In the genomic region with DNA sequence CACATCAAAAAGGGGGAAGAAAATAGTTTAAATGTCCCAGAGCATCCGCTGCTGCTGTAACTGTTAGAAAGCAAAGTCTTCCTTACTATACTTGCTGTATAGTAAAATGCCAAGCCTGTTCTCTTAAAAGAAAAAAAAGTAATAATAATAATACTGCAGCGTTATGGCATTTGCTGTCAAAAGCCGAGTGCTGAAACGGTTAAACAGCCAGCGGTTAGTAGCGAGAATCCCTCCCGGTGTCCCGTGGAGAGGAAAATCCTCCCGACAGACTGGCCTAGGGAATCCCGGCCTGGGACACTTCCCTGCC, we compare ENCODE assay signal across 9 cellular contexts. TPM values are rescaled to one million over a fixed set of nuclear protein-coding genes. Genes with fewer than 3 reads are reported as not detected.
A peak's percentile ranks its signal among the peaks of the same experiment; 100 is the strongest.
DNase-seq lines count a peak whose midpoint lies in the region; ATAC-seq and TF ChIP-seq lines count a peak whose summit lies in the region.
"Had no signal": no experiment of that assay in that cellular context is flagged by ENCODE, and none has a peak within 500 bp of the region (broad histone marks: within the 10 kb centered on the region; RNA-seq: fewer than 3 reads in every experiment).

No MANE protein-coding gene starts in this region.

- DNase-seq in left ventricle myocardium inferior, result no peak
- DNase-seq in Right ventricle myocardium superior, result no peak
- DNase-seq in cardiac fibroblast (ENCODE audit: low read depth in 2 of 2), result peak in 1 of 2 donors; percentile 32
- DNase-seq in vagina (ENCODE audit: extremely low spot score in 2 of 2), result no peak
- DNase-seq in EL, result no peak
- DNase-seq in medulla oblongata (ENCODE audit: extremely low spot score), result no peak
- DNase-seq: stimulated activated CD4-positive, alpha-beta T cell treated with anti-CD3 and anti-CD28 coated beads, Interleukin-1b, Interleukin-23, amount 100 ng/mL, for 48 hours had no signal

- H3K4me1 ChIP-seq in left ventricle myocardium inferior (peaks cover 54% of the 10 kb centered on the region), mucosa of rectum (ENCODE audit: control insufficient read depth in 2 of 2, insufficient read depth in 2 of 2, low read length in 2 of 2) (peaks cover 16 to 32% of the 10 kb centered on the region in 2 donors), vagina (peaks cover 46% of the 10 kb centered on the region)

- no peak for ATAC-seq in Right ventricle myocardium superior (ENCODE audit: poor library complexity)
- ATAC-seq in HG02588 (IDR thresholded peaks at IDR 0.05; ENCODE audit: unreplicated experiment), result no peak

- H3K9ac ChIP-seq in mucosa of rectum (ENCODE audit: low read depth in 1 of 2, low read length in 2 of 2), result peak overlapping the region; percentile 49 to 67

- intact Hi-C loops in left ventricle myocardium inferior (cut with micrococcal nuclease) (no loop called here), Right ventricle myocardium superior (cut with DNase I) (loop anchor here (10.0 kb wide), 1 partner anchor 107 kb away; no protein-coding TSS in a partner anchor), vagina (cut with DNase I) (no loop called here)

- peak overlapping the region; percentile 88 for H3K27ac ChIP-seq in left ventricle myocardium inferior (replicated peaks)
- H3K27ac ChIP-seq in mucosa of rectum (ENCODE audit: low read depth in 2 of 2, low read length in 2 of 2), result peak overlapping the region; percentile 77 to 79
- H3K27ac ChIP-seq in vagina, result peak overlapping the region; percentile 91

- H3K9me3 ChIP-seq in left ventricle myocardium inferior (replicated peaks) (no peaks in the 10 kb centered on the region), mucosa of rectum (ENCODE audit: control insufficient read depth in 2 of 2, low read length in 2 of 2) (no peaks in the 10 kb centered on the region), vagina (no peaks in the 10 kb centered on the region)

- H3K36me3 ChIP-seq in left ventricle myocardium inferior (no peaks in the 10 kb centered on the region), mucosa of rectum (ENCODE audit: control insufficient read depth in 2 of 2, insufficient read depth in 2 of 2, low read length in 2 of 2) (no peaks in the 10 kb centered on the region), vagina (no peaks in the 10 kb centered on the region)

- H3K4me3 ChIP-seq in left ventricle myocardium inferior, result peak overlapping the region; percentile 70
- peak overlapping the region; percentile 58 to 61 for H3K4me3 ChIP-seq in cardiac fibroblast (replicated peaks in 1 of 2; ENCODE audit: low read depth in 2 of 2, low read length in 2 of 2)
- peak overlapping the region; percentile 59 to 68 for H3K4me3 ChIP-seq in mucosa of rectum (ENCODE audit: low read length in 2 of 2)
- peak overlapping the region; percentile 55 to 67 for H3K4me3 ChIP-seq in vagina

- TF ChIP-seq CTCF in left ventricle myocardium inferior (IDR thresholded peaks at IDR 0.05; ENCODE audit: borderline replicate concordance) (no peak), cardiac fibroblast (IDR thresholded peaks at IDR 0.05; ENCODE audit: low read depth, low read length) (no peak), vagina (IDR thresholded peaks at IDR 0.05) (no peak)

- H3K27me3 ChIP-seq in left ventricle myocardium inferior (ENCODE audit: low read depth) (peaks cover 10% of the 10 kb centered on the region), mucosa of rectum (ENCODE audit: control insufficient read depth in 2 of 2, insufficient read depth in 2 of 2, low read length in 2 of 2) (peaks cover 47 to 50% of the 10 kb centered on the region in 2 donors), vagina (no peaks in the 10 kb centered on the region)

- TF ChIP-seq POLR2A in vagina (IDR thresholded peaks at IDR 0.05), result no peak

RNA-seq across cellular contexts. Expression of gene NFATC2, which starts 19.5 kb away (rescaled TPM):
- total RNA-seq in left ventricle myocardium inferior (4.2 TPM), Right ventricle myocardium superior (2.0 TPM), vagina (7.4 TPM)
